ENCODE assay signal across 24 cellular contexts in the genomic region with DNA sequence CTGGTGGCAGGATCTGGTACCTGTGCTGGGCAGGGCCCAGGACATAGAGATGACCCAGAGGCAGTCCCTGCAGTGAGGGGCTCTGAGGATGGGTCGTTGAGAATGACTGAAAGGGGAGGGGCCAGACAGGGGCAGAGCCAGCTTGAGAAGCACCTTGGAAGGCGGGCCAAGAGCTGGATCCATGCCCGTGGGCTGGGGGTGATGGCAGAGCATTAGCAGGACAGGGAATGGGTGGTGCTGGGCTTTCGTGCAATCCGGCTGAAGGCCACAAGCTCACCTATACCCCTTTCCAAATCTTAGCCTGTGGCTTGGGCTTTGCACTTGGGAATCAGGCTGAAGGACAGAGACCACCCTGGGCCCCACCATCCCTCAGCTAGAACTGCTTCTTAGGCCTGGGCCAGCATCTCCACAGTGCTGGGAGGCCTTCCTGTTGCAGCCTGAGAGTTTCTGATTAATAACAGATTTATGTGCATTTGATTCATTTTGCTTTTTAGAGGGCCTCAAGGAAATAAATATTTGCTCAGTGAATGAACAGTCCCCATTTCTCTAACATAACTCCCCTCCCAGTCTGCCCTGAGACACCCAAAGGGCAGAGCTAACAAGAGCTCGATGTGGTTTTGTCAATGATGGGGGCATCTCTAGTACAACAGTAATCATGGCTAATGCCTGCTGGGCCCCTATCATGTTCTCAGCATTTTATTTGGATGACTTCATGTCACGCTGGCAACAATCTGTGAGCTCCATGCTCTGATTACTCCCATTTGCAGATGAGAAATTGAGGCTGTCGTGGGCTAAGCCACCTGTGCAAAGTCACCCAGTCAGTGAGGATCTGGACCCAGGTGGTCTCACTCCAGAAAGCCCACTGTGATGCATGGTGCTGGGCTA. TPM values are rescaled to one million over a fixed set of nuclear protein-coding genes. Genes with fewer than 3 reads are reported as not detected.
DNase-seq lines count a peak whose midpoint lies in the region; FAIRE-seq and TF ChIP-seq lines count a peak whose summit lies in the region.
"Had no signal": no experiment of that assay in that cellular context is flagged by ENCODE, and none has a peak within 500 bp of the region (broad histone marks: within the 10 kb centered on the region; RNA-seq: fewer than 3 reads in every experiment).

No MANE protein-coding gene starts in this region.

- in situ Hi-C loops in GM13977 (cut with MboI; ENCODE audit: low pct_unique_long_range_greater_than_20kb, low sequenced_read_pairs, unreplicated experiment) = no loop called here

- no peak overlapping the region for H3K4me3 Mint-ChIP-seq in MCF 10A (ENCODE audit: unreplicated experiment)
- no peak overlapping the region for H3K4me3 Mint-ChIP-seq in mesothelial cell of epicardium
- H3K4me3 Mint-ChIP-seq: activated B cell treated with CpG ODN at 0.5 μM for 24 hours; activated naive CD8-positive, alpha-beta T cell treated with anti-CD3 and anti-CD28 coated beads, Interleukin-2, amount 50 U/mL, for 24 hours; activated T-helper 1 cell treated with anti-CD3 and anti-CD28 coated beads, Interleukin-12 subunit alpha, Interleukin-12 subunit beta, Interleukin-2, Interleukin-4 antibody, amounts not matched to agents 30 ng/mL and 10 ng/mL and 1 ng/mL, durations not matched to agents 14 hours and 24 hours and 36 hours; CD8-positive, alpha-beta T cell; nephron progenitor cell; T-helper 1 cell treated with Interleukin-12 subunit alpha and Interleukin-12 subunit beta and Interleukin-4 antibody, amounts not matched to agents 30 μg/mL and 1 μg/mL, for 36 hours had no signal

- TF ChIP-seq POLR2A in breast epithelium (IDR thresholded peaks at IDR 0.05) (no peak), vagina (IDR thresholded peaks at IDR 0.05) (no peak), GM12891 (IDR thresholded peaks at IDR 0.05; ENCODE audit: low read depth, low read length) (no peak)

- H3K27ac Mint-ChIP-seq in MCF 10A (ENCODE audit: low read depth, unreplicated experiment) (no peak overlapping the region), mesothelial cell of epicardium (peak overlapping the region; percentile 33)
- H3K27ac Mint-ChIP-seq: activated B cell treated with CpG ODN at 0.5 μM for 24 hours; activated naive CD8-positive, alpha-beta T cell treated with anti-CD3 and anti-CD28 coated beads, Interleukin-2, amount 50 U/mL, for 24 hours; activated T-helper 1 cell treated with anti-CD3 and anti-CD28 coated beads, Interleukin-12 subunit alpha, Interleukin-12 subunit beta, Interleukin-2, Interleukin-4 antibody, amounts not matched to agents 30 ng/mL and 10 ng/mL and 1 ng/mL, durations not matched to agents 14 hours and 24 hours and 36 hours; CD8-positive, alpha-beta T cell; nephron progenitor cell; T-helper 1 cell treated with Interleukin-12 subunit alpha and Interleukin-12 subunit beta and Interleukin-4 antibody, amounts not matched to agents 30 μg/mL and 1 μg/mL, for 36 hours had no signal

- H3K27ac ChIP-seq in breast epithelium (peak overlapping the region; percentile 61 to 93), ascending aorta (peak overlapping the region; percentile 64 to 69), vagina (peak overlapping the region; percentile 90)
- H3K27ac ChIP-seq: testis had no signal

- no peak for FAIRE-seq in GM12891 (lab: Jason Lieb, UNC)
- FAIRE-seq: H54 had no signal

- CTCF ChIA-PET in MCF 10A (lab: Yijun Ruan, JAX) = no interaction called here

- no peak for TF ChIP-seq CTCF in breast epithelium (IDR thresholded peaks at IDR 0.05)
- no peak for TF ChIP-seq CTCF in MCF 10A (IDR thresholded peaks at IDR 0.05; ENCODE audit: unreplicated experiment)
- no peak for TF ChIP-seq CTCF in ascending aorta (IDR thresholded peaks at IDR 0.05)
- no peak for TF ChIP-seq CTCF in mesothelial cell of epicardium (IDR thresholded peaks at IDR 0.05; ENCODE audit: unreplicated experiment)
- no peak for TF ChIP-seq CTCF in vagina (IDR thresholded peaks at IDR 0.05)
- no peak for TF ChIP-seq CTCF in GM13977 (IDR thresholded peaks at IDR 0.05; ENCODE audit: extremely low read depth, insufficient read depth, missing control alignments)

- POLR2A ChIA-PET in MCF 10A (lab: Yijun Ruan, JAX) = interaction anchor here (1.8 to 3.2 kb wide), 3 partner anchors 16 to 86 kb away, joined by 5 to 12 read pairs (median 6); no protein-coding TSS in a partner anchor

- BruUV-seq in MCF 10A (replicated peaks; lab: Mats Ljungman, UMichigan) = no TSS peak

- no peaks in the 10 kb centered on the region for H3K9me3 ChIP-seq in breast epithelium
- no peaks in the 10 kb centered on the region for H3K9me3 ChIP-seq in ascending aorta
- no peaks in the 10 kb centered on the region for H3K9me3 ChIP-seq in vagina
- H3K9me3 ChIP-seq: testis had no signal

- H3K36me3 ChIP-seq in breast epithelium = no peaks in the 10 kb centered on the region
- no peaks in the 10 kb centered on the region for H3K36me3 ChIP-seq in ascending aorta
- no peaks in the 10 kb centered on the region for H3K36me3 ChIP-seq in vagina

- H3K27me3 ChIP-seq in breast epithelium (no peaks in the 10 kb centered on the region), ascending aorta (no peaks in the 10 kb centered on the region), vagina (no peaks in the 10 kb centered on the region)
- H3K27me3 ChIP-seq: testis had no signal

- no peaks in the 10 kb centered on the region for H3K27me3 Mint-ChIP-seq in MCF 10A (ENCODE audit: insufficient read depth, unreplicated experiment)
- no peaks in the 10 kb centered on the region for H3K27me3 Mint-ChIP-seq in mesothelial cell of epicardium (ENCODE audit: low read depth)
- H3K27me3 Mint-ChIP-seq: activated naive CD8-positive, alpha-beta T cell treated with anti-CD3 and anti-CD28 coated beads, Interleukin-2, amount 50 U/mL, for 24 hours had no signal

- H3K4me3 ChIP-seq in breast epithelium (no peak overlapping the region), ascending aorta (no peak overlapping the region), vagina (no peak overlapping the region)
- H3K4me3 ChIP-seq: testis had no signal

- peaks cover 0 to 8% of the 10 kb centered on the region in 2 donors for H3K4me1 ChIP-seq in breast epithelium
- peaks cover 11 to 25% of the 10 kb centered on the region in 2 donors for H3K4me1 ChIP-seq in ascending aorta
- peaks cover 71% of the 10 kb centered on the region for H3K4me1 ChIP-seq in vagina
- H3K4me1 ChIP-seq: testis had no signal

- H3K4me1 Mint-ChIP-seq in MCF 10A (ENCODE audit: insufficient read depth, unreplicated experiment) (no peaks in the 10 kb centered on the region), mesothelial cell of epicardium (peaks cover 50% of the 10 kb centered on the region)
- H3K4me1 Mint-ChIP-seq: activated B cell treated with CpG ODN at 0.5 μM for 24 hours; activated naive CD8-positive, alpha-beta T cell treated with anti-CD3 and anti-CD28 coated beads, Interleukin-2, amount 50 U/mL, for 24 hours had no signal

- intact Hi-C loops in breast epithelium (cut with DNase I; ENCODE audit: low total_unique reads) = loop anchor here (5.0 kb wide), 1 partner anchor 99 kb away; no protein-coding TSS in a partner anchor
- intact Hi-C loops in MCF 10A (cut with micrococcal nuclease) = no loop called here
- intact Hi-C loops in ascending aorta (cut with DNase I) = loop anchor here (1.0 kb wide), 1 partner anchor 15 kb away; no protein-coding TSS in a partner anchor
- intact Hi-C loops in vagina (cut with DNase I) = loop anchor here (5.0 kb wide), 1 partner anchor 49 kb away; a partner anchor contains a TSS

- DNase-seq in breast epithelium (ENCODE audit: low spot score in 2 of 2) (no peak), MCF 10A (ENCODE audit: unreplicated experiment) (no peak), ascending aorta (ENCODE audit: low spot score in 2 of 2) (no peak), mesothelial cell of epicardium (ENCODE audit: low spot score in 2 of 2, unreplicated experiment in 2 of 2) (no peak), vagina (ENCODE audit: extremely low spot score in 2 of 2) (no peak), GM12891 (ENCODE audit: insufficient read length, low spot score) (no peak), GM13977 (ENCODE audit: low spot score) (no peak), GDM1 (lab: John Stamatoyannopoulos, UW) (no peak)
- DNase-seq: activated B cell treated with CpG ODN at 0.5 μM for 24 hours; activated naive CD8-positive, alpha-beta T cell treated with anti-CD3 and anti-CD28 coated beads, Interleukin-2, amount 50 U/mL, for 24 hours; CD8-positive, alpha-beta T cell; NCI-H146; NCI-H345; nephron progenitor cell; testis had no signal

- H3K36me3 Mint-ChIP-seq in MCF 10A (ENCODE audit: insufficient read depth, unreplicated experiment) (no peaks in the 10 kb centered on the region), mesothelial cell of epicardium (no peaks in the 10 kb centered on the region)
- H3K36me3 Mint-ChIP-seq: CD8-positive, alpha-beta T cell had no signal

- H3K9me3 Mint-ChIP-seq in MCF 10A (ENCODE audit: unreplicated experiment) (no peaks in the 10 kb centered on the region), mesothelial cell of epicardium (no peaks in the 10 kb centered on the region)
- H3K9me3 Mint-ChIP-seq: activated B cell treated with CpG ODN at 0.5 μM for 24 hours; activated naive CD8-positive, alpha-beta T cell treated with anti-CD3 and anti-CD28 coated beads, Interleukin-2, amount 50 U/mL, for 24 hours; activated T-helper 1 cell treated with anti-CD3 and anti-CD28 coated beads, Interleukin-12 subunit alpha, Interleukin-12 subunit beta, Interleukin-2, Interleukin-4 antibody, amounts not matched to agents 30 ng/mL and 10 ng/mL and 1 ng/mL, durations not matched to agents 14 hours and 24 hours and 36 hours; CD8-positive, alpha-beta T cell; nephron progenitor cell; T-helper 1 cell treated with Interleukin-12 subunit alpha and Interleukin-12 subunit beta and Interleukin-4 antibody, amounts not matched to agents 30 μg/mL and 1 μg/mL, for 36 hours had no signal

TF ChIP-seq in GM12891, 5 proteins besides CTCF, POLR2A, EP300 and RAD21 (continues in another document):
- TF ChIP-seq POU2F2 (IDR thresholded peaks at IDR 0.05; ENCODE audit: low read depth, low read length) (no peak), POLR2AphosphoS5 (IDR thresholded peaks at IDR 0.05; ENCODE audit: low read depth, low read length) (no peak), TAF1 (IDR thresholded peaks at IDR 0.05; ENCODE audit: low read depth, low read length) (no peak), PAX5 (IDR thresholded peaks at IDR 0.05; ENCODE audit: insufficient read depth, low read length, severe bottlenecking) (no peak)

RNA-seq across cellular contexts. Expression of a gene that starts 39.3 kb away (rescaled TPM):
- total RNA-seq in breast epithelium (1 to 10 TPM in 2 of 3 donors, under 1 TPM in 1; 0.48 to 2.0 (median 1.3) TPM), MCF 10A (2022) (0.26 TPM in 1 of 2 replicates, not detected in the other), ascending aorta (not detected), mesothelial cell of epicardium (2.0 to 2.5 TPM (median 2.1 TPM) in 3 replicates), vagina (0.49 TPM)
- polyA plus RNA-seq in GM12891 (2012; ENCODE audit: low read depth, missing spikeins) = 0.74 TPM
- total RNA-seq: A172, chondrocyte, Right ventricle myocardium superior had no signal

RNA-seq across cellular contexts. Expression of a gene that starts 39.4 kb away (rescaled TPM):
- total RNA-seq in breast epithelium (not detected), MCF 10A (2022) (not detected in 2 replicates), ascending aorta (not detected), mesothelial cell of epicardium (0.07 TPM in 1 of 3 replicates, not detected in the others), vagina (not detected)
- polyA plus RNA-seq in GM12891 (2012; ENCODE audit: low read depth, missing spikeins) = 0.10 TPM
- total RNA-seq: A172; CD8-positive, alpha-beta T cell; chondrocyte; HT-29; lung microvascular endothelial cell; Right ventricle myocardium superior; sciatic nerve had no signal

RNA-seq across cellular contexts. Expression of a gene that starts 49.9 kb away (rescaled TPM):
- total RNA-seq in breast epithelium (100 to 1,000 TPM; 115 to 293 (median 267) TPM), MCF 10A (2022) (69.0 and 110 TPM in 2 replicates), ascending aorta (580 TPM), mesothelial cell of epicardium (283 to 297 TPM (median 296 TPM) in 3 replicates), vagina (1,019 TPM)
- 0.03 TPM for polyA plus RNA-seq in GM12891 (2012; ENCODE audit: low read depth, missing spikeins)
- total RNA-seq: activated B cell treated with CpG ODN at 0.5 μM for 24 hours; activated T-helper 1 cell treated with anti-CD3 and anti-CD28 coated beads, Interleukin-12 subunit alpha, Interleukin-12 subunit beta, Interleukin-2, Interleukin-4 antibody, amounts not matched to agents 30 ng/mL and 10 ng/mL and 1 ng/mL, durations not matched to agents 14 hours and 24 hours and 36 hours; CD8-positive, alpha-beta T cell had no signal
